ENCODE assay signal across 11 cellular contexts in genomic region chr9:130327070-130327780, GRCh38.
DNase-seq lines count a peak whose midpoint lies in the region; ATAC-seq and TF ChIP-seq lines count a peak whose summit lies in the region.
"Had no signal": no experiment of that assay in that cellular context is flagged by ENCODE, and none has a peak within 500 bp of the region (broad histone marks: within the 10 kb centered on the region; RNA-seq: fewer than 3 reads in every experiment).

No MANE protein-coding gene starts in this region.

- ATAC-seq in HG02623 (IDR thresholded peaks at IDR 0.05; ENCODE audit: unreplicated experiment) = no peak
- ATAC-seq in naive thymus-derived CD4-positive, alpha-beta T cell = no peak

- H3K4me1 Mint-ChIP-seq in naive thymus-derived CD4-positive, alpha-beta T cell = no peaks in the 10 kb centered on the region

- no peaks in the 10 kb centered on the region for H3K9me3 ChIP-seq in right atrium auricular region
- H3K9me3 ChIP-seq in WERI-Rb-1 (ENCODE audit: severe bottlenecking) = no peaks in the 10 kb centered on the region
- H3K9me3 ChIP-seq in naive thymus-derived CD4-positive, alpha-beta T cell (ENCODE audit: control insufficient read depth in 2 of 3, low read length in 3 of 3) = no peaks in the 10 kb centered on the region

- CTCF ChIA-PET in naive thymus-derived CD4-positive, alpha-beta T cell (lab: Charles Lee) = no interaction called here

- H3K27ac Mint-ChIP-seq in naive thymus-derived CD4-positive, alpha-beta T cell = no peak overlapping the region

- POLR2A ChIA-PET in naive thymus-derived CD4-positive, alpha-beta T cell (lab: Charles Lee) = no interaction called here

- H3K27me3 Mint-ChIP-seq in naive thymus-derived CD4-positive, alpha-beta T cell = peaks cover 14 to 76% (median 49%) of the 10 kb centered on the region in 5 donors

- H3K36me3 Mint-ChIP-seq in naive thymus-derived CD4-positive, alpha-beta T cell = no peaks in the 10 kb centered on the region

- intact Hi-C loops in cardiac septum (cut with DNase I) = no loop called here
- intact Hi-C loops in naive thymus-derived CD4-positive, alpha-beta T cell (cut with micrococcal nuclease) = no loop called here

- H3K36me3 ChIP-seq in right atrium auricular region = no peaks in the 10 kb centered on the region
- no peaks in the 10 kb centered on the region for H3K36me3 ChIP-seq in WERI-Rb-1
- H3K36me3 ChIP-seq in naive thymus-derived CD4-positive, alpha-beta T cell (ENCODE audit: control insufficient read depth in 2 of 3, insufficient read depth in 3 of 3, low read length in 3 of 3) = no peaks in the 10 kb centered on the region

- TF ChIP-seq CTCF in right atrium auricular region (IDR thresholded peaks at IDR 0.05) = peak in 1 of 2 donors; percentile 38
- TF ChIP-seq CTCF in WERI-Rb-1 (IDR thresholded peaks at IDR 0.05; ENCODE audit: low read depth, low read length) = peak; percentile 89

- DNase-seq in right atrium auricular region (ENCODE audit: low spot score) (no peak), cardiac septum (ENCODE audit: low spot score) (no peak), WERI-Rb-1 (peak; percentile 74), iPS-NIHi11 (ENCODE audit: low spot score) (peak; percentile 84), epidermal melanocyte (ENCODE audit: insufficient read length, low spot score) (no peak), G401 (ENCODE audit: low spot score) (no peak)
- DNase-seq in naive thymus-derived CD4-positive, alpha-beta T cell = no peak
- DNase-seq: COR-L47; NCI-H526 treated with DMSO at 0.1 percent for 48 hours; stimulated activated CD4-positive, alpha-beta T cell treated with anti-CD3 and anti-CD28 coated beads, Interleukin-4, amount 100 ng/mL, for 4 hours had no signal

- in situ Hi-C loops in G401 (cut with HindIII; ENCODE audit: low sequenced_read_pairs) = no loop called here

- H3K4me1 ChIP-seq in right atrium auricular region = peaks cover 0 to 39% of the 10 kb centered on the region in 2 donors
- H3K4me1 ChIP-seq in naive thymus-derived CD4-positive, alpha-beta T cell (ENCODE audit: control insufficient read depth in 2 of 2, insufficient read depth in 2 of 2, low read length in 2 of 2) = no peaks in the 10 kb centered on the region

- no peaks in the 10 kb centered on the region for H3K9me3 Mint-ChIP-seq in naive thymus-derived CD4-positive, alpha-beta T cell

- H3K27ac ChIP-seq in right atrium auricular region (peak overlapping the region; percentile 65 to 79), WERI-Rb-1 (0 out of 2 replicates have a peak overlapping the region, but pooled peaks have one; percentile 5)
- no peak overlapping the region for H3K27ac ChIP-seq in naive thymus-derived CD4-positive, alpha-beta T cell (ENCODE audit: low read depth, low read length)

- H3K4me3 Mint-ChIP-seq in naive thymus-derived CD4-positive, alpha-beta T cell = no peak overlapping the region

- H3K4me3 ChIP-seq in right atrium auricular region (no peak overlapping the region), WERI-Rb-1 (ENCODE audit: low read depth, low read length) (no peak overlapping the region)
- no peak overlapping the region for H3K4me3 ChIP-seq in naive thymus-derived CD4-positive, alpha-beta T cell (ENCODE audit: low read length)

- no peaks in the 10 kb centered on the region for H3K27me3 ChIP-seq in right atrium auricular region
- no peaks in the 10 kb centered on the region for H3K27me3 ChIP-seq in WERI-Rb-1 (ENCODE audit: insufficient read depth, low read depth, severe bottlenecking)
- H3K27me3 ChIP-seq in naive thymus-derived CD4-positive, alpha-beta T cell (ENCODE audit: control insufficient read depth in 2 of 2, insufficient read depth in 2 of 2, low read length in 2 of 2) = no peaks in the 10 kb centered on the region

Comparison
In these comparisons a context has a peak if more than half of its experiments do, and no peak if none do; other contexts are left out.
1. DNase-seq: peak in WERI-Rb-1 (single experiment) and iPS-NIHi11 (single experiment); none in right atrium auricular region (single experiment), cardiac septum (single experiment), epidermal melanocyte (single experiment), G401 (single experiment) and naive thymus-derived CD4-positive, alpha-beta T cell (0 of 9).